In the genomic region with DNA sequence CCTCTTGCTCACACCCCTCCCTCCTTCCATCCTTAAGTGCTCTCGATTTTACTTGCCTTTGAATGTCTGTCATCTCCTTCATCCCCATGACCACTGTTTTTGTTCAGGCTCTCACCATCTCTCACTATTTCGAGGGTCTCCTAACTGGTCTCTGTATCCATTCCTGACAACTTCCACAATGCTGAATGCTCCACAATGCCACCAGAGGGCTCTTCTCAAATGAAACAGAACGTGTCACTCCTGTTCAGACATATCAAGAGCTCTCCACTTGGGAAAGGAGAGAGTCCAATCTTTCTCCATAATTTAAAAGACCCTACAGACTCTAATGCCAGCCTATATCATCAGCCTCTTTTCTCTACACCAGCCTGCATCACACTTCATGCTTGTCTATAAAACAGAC, we compare ENCODE assay signal across 9 cellular contexts. TPM values are rescaled to one million over a fixed set of nuclear protein-coding genes. Genes with fewer than 3 reads are reported as not detected.
A peak's percentile ranks its signal among the peaks of the same experiment; 100 is the strongest.
DNase-seq lines count a peak whose midpoint lies in the region; ATAC-seq and TF ChIP-seq lines count a peak whose summit lies in the region.
"Had no signal": no experiment of that assay in that cellular context is flagged by ENCODE, and none has a peak within 500 bp of the region (broad histone marks: within the 10 kb centered on the region; RNA-seq: fewer than 3 reads in every experiment).

No MANE protein-coding gene starts in this region.

- no peak overlapping the region for H3K4me3 ChIP-seq in GM23338
- no peak overlapping the region for H3K4me3 ChIP-seq in left lung
- H3K4me3 ChIP-seq in osteoblast (ENCODE audit: insufficient read depth, low read length) = no peak overlapping the region
- H3K4me3 ChIP-seq in CD8-positive, alpha-beta memory T cell (ENCODE audit: low read length) = no peak overlapping the region

- no peaks in the 10 kb centered on the region for H3K9me3 Mint-ChIP-seq in GM23338
- H3K9me3 Mint-ChIP-seq in CD8-positive, alpha-beta memory T cell = peaks cover 0 to 4% (median 3%) of the 10 kb centered on the region in 5 donors
- H3K9me3 Mint-ChIP-seq: activated naive CD4-positive, alpha-beta T cell treated with anti-CD3 and anti-CD28 coated beads, Interleukin-2, amount 50 U/mL, for 24 hours had no signal

- intact Hi-C loops in left lung (cut with DNase I) = no loop called here
- intact Hi-C loops in head of caudate nucleus (cut with DNase I) = no loop called here

- no peaks in the 10 kb centered on the region for H3K36me3 ChIP-seq in GM23338 (ENCODE audit: insufficient read depth)
- no peaks in the 10 kb centered on the region for H3K36me3 ChIP-seq in left lung
- no peaks in the 10 kb centered on the region for H3K36me3 ChIP-seq in osteoblast (ENCODE audit: insufficient read depth, low read length)
- H3K36me3 ChIP-seq in CD8-positive, alpha-beta memory T cell (ENCODE audit: insufficient read depth, low read length) = no peaks in the 10 kb centered on the region

- peaks cover 5% of the 10 kb centered on the region; the same call in 1 of the 3 replicates for H3K36me3 Mint-ChIP-seq in GM23338 (ENCODE audit: low read depth)
- H3K36me3 Mint-ChIP-seq in CD8-positive, alpha-beta memory T cell = no peaks in the 10 kb centered on the region
- H3K36me3 Mint-ChIP-seq: activated naive CD4-positive, alpha-beta T cell treated with anti-CD3 and anti-CD28 coated beads, Interleukin-2, amount 50 U/mL, for 24 hours had no signal

- no peaks in the 10 kb centered on the region for H4K20me1 ChIP-seq in GM23338 (replicated peaks; ENCODE audit: insufficient read depth)
- H4K20me1 ChIP-seq in osteoblast (ENCODE audit: insufficient read depth, low read length) = no peaks in the 10 kb centered on the region

- H3K27me3 ChIP-seq in GM23338 (ENCODE audit: insufficient read depth) (no peaks in the 10 kb centered on the region), left lung (no peaks in the 10 kb centered on the region), osteoblast (ENCODE audit: insufficient read depth, low read length) (no peaks in the 10 kb centered on the region)
- no peaks in the 10 kb centered on the region for H3K27me3 ChIP-seq in CD8-positive, alpha-beta memory T cell (ENCODE audit: insufficient read depth, low read length, poor library complexity, severe bottlenecking)

- H3K27ac Mint-ChIP-seq in GM23338 = no peak overlapping the region
- H3K27ac Mint-ChIP-seq in CD8-positive, alpha-beta memory T cell = no peak overlapping the region
- H3K27ac Mint-ChIP-seq: activated naive CD4-positive, alpha-beta T cell treated with anti-CD3 and anti-CD28 coated beads, Interleukin-2, amount 50 U/mL, for 24 hours had no signal

- H3K4me3 Mint-ChIP-seq in GM23338 = no peak overlapping the region
- H3K4me3 Mint-ChIP-seq in CD8-positive, alpha-beta memory T cell = no peak overlapping the region
- H3K4me3 Mint-ChIP-seq: activated naive CD4-positive, alpha-beta T cell treated with anti-CD3 and anti-CD28 coated beads, Interleukin-2, amount 50 U/mL, for 24 hours had no signal

- peaks cover 17% of the 10 kb centered on the region for H3K9me2 ChIP-seq in GM23338 (ENCODE audit: insufficient read depth)

- no peaks in the 10 kb centered on the region for H3F3A ChIP-seq in GM23338 (replicated peaks; ENCODE audit: low read depth)

- no peak overlapping the region for H2AFZ ChIP-seq in GM23338
- H2AFZ ChIP-seq in osteoblast (ENCODE audit: low read length) = no peak overlapping the region

- POLR2A ChIA-PET in CD8-positive, alpha-beta memory T cell (lab: Charles Lee) = no interaction called here

- ATAC-seq in GM23338 (peak; percentile 71), left lung (peak; percentile 78)

- no peaks in the 10 kb centered on the region for H3K27me3 Mint-ChIP-seq in GM23338 (ENCODE audit: insufficient read depth, low read depth, poor library complexity)
- H3K27me3 Mint-ChIP-seq in CD8-positive, alpha-beta memory T cell = no peaks in the 10 kb centered on the region
- H3K27me3 Mint-ChIP-seq: activated naive CD4-positive, alpha-beta T cell treated with anti-CD3 and anti-CD28 coated beads, Interleukin-2, amount 50 U/mL, for 24 hours had no signal

- H3K9me3 ChIP-seq in left lung (no peaks in the 10 kb centered on the region), osteoblast (ENCODE audit: low read depth, low read length) (no peaks in the 10 kb centered on the region)
- H3K9me3 ChIP-seq in CD8-positive, alpha-beta memory T cell (ENCODE audit: low read length) = no peaks in the 10 kb centered on the region

- CTCF ChIA-PET in CD8-positive, alpha-beta memory T cell (lab: Charles Lee) = no interaction called here

- H3K4me1 ChIP-seq in GM23338 (ENCODE audit: insufficient read depth) (peaks cover 15% of the 10 kb centered on the region), left lung (no peaks in the 10 kb centered on the region), osteoblast (ENCODE audit: insufficient read depth, low read length) (no peaks in the 10 kb centered on the region)
- no peaks in the 10 kb centered on the region for H3K4me1 ChIP-seq in CD8-positive, alpha-beta memory T cell (ENCODE audit: insufficient read depth, low read length)

- no peaks in the 10 kb centered on the region for H3K79me2 ChIP-seq in GM23338 (replicated peaks; ENCODE audit: insufficient read depth)
- H3K79me2 ChIP-seq in osteoblast (ENCODE audit: insufficient read depth, low read length) = no peaks in the 10 kb centered on the region

- H3K4me1 Mint-ChIP-seq in GM23338 = peaks cover 29% of the 10 kb centered on the region
- H3K4me1 Mint-ChIP-seq in CD8-positive, alpha-beta memory T cell = no peaks in the 10 kb centered on the region
- H3K4me1 Mint-ChIP-seq: activated naive CD4-positive, alpha-beta T cell treated with anti-CD3 and anti-CD28 coated beads, Interleukin-2, amount 50 U/mL, for 24 hours had no signal

- H3K27ac ChIP-seq in GM23338 (ENCODE audit: low read depth) (no peak overlapping the region), left lung (no peak overlapping the region), osteoblast (ENCODE audit: low read depth, low read length) (no peak overlapping the region)
- H3K27ac ChIP-seq in CD8-positive, alpha-beta memory T cell (ENCODE audit: low read depth, low read length) = no peak overlapping the region

- H3K4me2 ChIP-seq in GM23338 (no peak overlapping the region), osteoblast (ENCODE audit: insufficient read depth, low read length) (no peak overlapping the region)

- TF ChIP-seq CTCF in GM23338 (conservative IDR thresholded peaks at IDR 0.05; ENCODE audit: low read depth in 2 of 2) (peak; percentile 50 to 73), left lung (IDR thresholded peaks at IDR 0.05) (peak in 1 of 2 donors; percentile 19), osteoblast (IDR thresholded peaks at IDR 0.05; ENCODE audit: extremely low read depth, low read depth, low read length) (no peak)

- DNase-seq in COLO829 (ENCODE audit: low spot score) = peak; percentile 46
- peak; percentile 43 for DNase-seq in GM23338 (ENCODE audit: low spot score)
- peak; percentile 21 for DNase-seq in SW480 (ENCODE audit: low spot score)
- DNase-seq in left lung = no peak
- no peak for DNase-seq in osteoblast (ENCODE audit: insufficient read length, low spot score, missing footprints)
- DNase-seq in CD8-positive, alpha-beta memory T cell = no peak
- no peak for DNase-seq in mucosa of gallbladder (ENCODE audit: low spot score)
- DNase-seq in head of caudate nucleus = no peak

TF ChIP-seq in GM23338, 12 proteins besides CTCF, POLR2A, EP300 and RAD21:
- no peak for TF ChIP-seq ZNF331 (CRISPR knock-in tag; IDR thresholded peaks at IDR 0.05; ENCODE audit: low read depth)

RNA-seq across cellular contexts. Expression of a gene that starts 9.0 kb away (rescaled TPM):
- total RNA-seq in GM23338 (2014; rRNA removed; shearing (Covaris generic)) = not detected in 2 replicates
- not detected in 2 replicates for polyA plus RNA-seq in GM23338 (2016; fragmentation: Nextera tagmentation; extraction: Ambion mirVana)
- total RNA-seq in left lung = not detected
- not detected in 2 replicates for total RNA-seq in osteoblast
- total RNA-seq in CD8-positive, alpha-beta memory T cell = not detected
- polyA plus RNA-seq in CD8-positive, alpha-beta memory T cell = not detected
- 132 TPM for total RNA-seq in mucosa of gallbladder

Comparison
In these comparisons a context has a peak if more than half of its experiments do, and no peak if none do; other contexts are left out.
1. DNase-seq: peak in COLO829 (single experiment), GM23338 (single experiment) and SW480 (single experiment); none in left lung (0 of 2), osteoblast (single experiment), CD8-positive, alpha-beta memory T cell (0 of 5), mucosa of gallbladder (single experiment) and head of caudate nucleus (0 of 42).
2. RNA of a gene that starts 9.0 kb away (total RNA-seq): 132 TPM in mucosa of gallbladder (single experiment); not detected in CD8-positive, alpha-beta memory T cell, not detected in GM23338, not detected in left lung and not detected in osteoblast; every median in the first group is over 100 times any median in the second.